6 cellular contexts compared by ENCODE assay signal in the genomic region with DNA sequence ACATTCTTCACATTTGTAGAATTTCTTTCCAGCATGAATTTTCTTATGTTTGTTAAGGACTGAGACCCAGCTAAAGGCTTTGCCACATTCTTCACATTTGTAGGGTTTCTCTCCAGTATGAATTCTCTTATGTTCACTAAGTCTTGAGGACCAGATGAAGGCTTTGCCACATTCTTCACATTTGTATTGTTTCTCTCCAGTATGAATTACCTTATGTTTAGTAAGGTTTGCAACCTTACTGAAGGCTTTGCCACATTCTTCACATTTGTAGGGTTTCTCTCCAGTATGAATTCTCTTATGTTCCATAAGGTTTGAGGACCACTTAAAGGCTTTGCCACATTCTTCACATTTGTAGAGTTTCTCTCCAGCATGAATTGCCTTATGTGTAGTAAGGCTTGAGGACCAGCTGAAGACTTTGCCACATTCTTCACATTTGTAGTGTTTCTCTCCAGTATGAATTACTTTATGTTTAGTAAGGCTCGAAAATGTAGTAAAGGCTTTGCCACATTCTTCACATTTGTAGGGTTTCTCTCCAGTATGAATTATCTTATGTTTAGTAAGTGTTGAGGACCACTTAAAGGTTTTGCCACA. TPM values are rescaled to one million over a fixed set of nuclear protein-coding genes. Genes with fewer than 3 reads are reported as not detected.
"Had no signal": no experiment of that assay in that cellular context is flagged by ENCODE, and none has a peak within 500 bp of the region (broad histone marks: within the 10 kb centered on the region; RNA-seq: fewer than 3 reads in every experiment).

No MANE protein-coding gene starts in this region.

RNA-seq across cellular contexts. Expression of gene ZNF728, which starts 27.3 kb away (rescaled TPM):
- total RNA-seq: LHCN-M2, MCF 10A, NCI-H460, OCI-LY7, PC-9, SJCRH30 had no signal
